ENCODE assay signal across 17 cellular contexts in the genomic region with DNA sequence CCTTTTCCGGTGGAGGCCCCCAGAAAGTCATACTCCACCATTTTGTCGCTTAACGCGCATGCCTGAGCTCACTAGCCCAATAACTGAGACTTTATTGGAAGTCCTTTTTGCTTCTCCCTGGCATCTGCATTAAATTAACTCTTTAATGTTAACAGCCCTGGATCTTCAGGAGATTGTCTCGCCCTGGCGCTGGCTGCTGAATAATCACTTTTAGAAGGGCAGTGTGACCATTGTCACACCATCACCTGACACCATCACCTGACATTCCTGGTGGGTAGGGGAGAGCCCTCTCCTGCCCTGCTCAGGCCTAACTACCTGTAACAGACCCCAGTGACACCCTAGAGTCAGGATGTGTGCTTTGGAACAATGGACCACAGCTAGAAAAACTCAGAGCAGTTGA.
DNase-seq lines count a peak whose midpoint lies in the region; ATAC-seq, FAIRE-seq and TF ChIP-seq lines count a peak whose summit lies in the region.
"Had no signal": no experiment of that assay in that cellular context is flagged by ENCODE, and none has a peak within 500 bp of the region (broad histone marks: within the 10 kb centered on the region; RNA-seq: fewer than 3 reads in every experiment).

No MANE protein-coding gene starts in this region.

- in situ Hi-C loops in K562 (cut with MboI): no loop called here

- TF ChIP-seq CTCF in K562 (IDR thresholded peaks at IDR 0.05 in 2 of 3, conservative IDR thresholded peaks at IDR 0.05 in 1 of 3; ENCODE audit: insufficient read depth in 2 of 3, low read depth in 1 of 3, low read length in 3 of 3) (no peak), osteocyte (IDR thresholded peaks at IDR 0.05) (no peak)

- H3K36me3 ChIP-seq in HUES48 (ENCODE audit: control insufficient read depth, insufficient read depth, low read length) (no peaks in the 10 kb centered on the region), K562 (ENCODE audit: control insufficient read depth, insufficient read depth, low read length) (no peaks in the 10 kb centered on the region)
- H3K36me3 ChIP-seq: BE2C had no signal

- FAIRE-seq in K562 (lab: Jason Lieb, UNC): no peak
- FAIRE-seq: A204.1, D721Med, GM19239, H54 had no signal

- no peaks in the 10 kb centered on the region for H3K79me2 ChIP-seq in K562 (ENCODE audit: control insufficient read depth, insufficient read depth, low read length)

- no peaks in the 10 kb centered on the region for H3K27me3 ChIP-seq in HUES48 (ENCODE audit: control insufficient read depth, insufficient read depth, low read length)
- H3K27me3 ChIP-seq in K562 (ENCODE audit: control insufficient read depth in 2 of 2, insufficient read depth in 2 of 2, low read length in 2 of 2): no peaks in the 10 kb centered on the region
- H3K27me3 ChIP-seq: BE2C had no signal

- DNase-seq in cardiac septum (ENCODE audit: low spot score): peak; percentile 5
- DNase-seq in left ventricle myocardium superior: no peak
- DNase-seq in K562 (ENCODE audit: extremely low read depth in 1 of 4, low spot score in 3 of 4): no peak
- DNase-seq in osteocyte (ENCODE audit: extremely low spot score, unreplicated experiment): no peak
- no peak for DNase-seq in effector CD8-positive, alpha-beta T cell (lab: John Stamatoyannopoulos, UW)
- DNase-seq: BE2C; CD4-positive, alpha-beta memory T cell; DND-41; GDM1; KG1 had no signal

- no peak for TF ChIP-seq POLR2A in K562 (conservative IDR thresholded peaks at IDR 0.05)

- TF ChIP-seq EP300 in K562 (IDR thresholded peaks at IDR 0.05; ENCODE audit: low read length): no peak

- H3K4me3 Mint-ChIP-seq in osteocyte (ENCODE audit: unreplicated experiment): no peak overlapping the region
- H3K4me3 Mint-ChIP-seq: CD4-positive, alpha-beta memory T cell had no signal

- H4K20me1 ChIP-seq in K562 (replicated peaks; ENCODE audit: control insufficient read depth, insufficient read depth, low read length): no peaks in the 10 kb centered on the region

- intact Hi-C loops in cardiac septum (cut with DNase I): no loop called here
- intact Hi-C loops in left ventricle myocardium superior (cut with micrococcal nuclease): no loop called here
- intact Hi-C loops in K562 (cut with micrococcal nuclease): no loop called here

- no peak overlapping the region for H3K4me2 ChIP-seq in K562 (ENCODE audit: insufficient read depth, low read length)

- no peaks in the 10 kb centered on the region for H3K9me1 ChIP-seq in K562 (ENCODE audit: control insufficient read depth, insufficient read depth, low read length)

- peaks cover 15% of the 10 kb centered on the region for H3K9me3 ChIP-seq in HUES48 (ENCODE audit: control insufficient read depth, insufficient read depth, low read length)
- H3K9me3 ChIP-seq in K562 (replicated peaks; ENCODE audit: control insufficient read depth, insufficient read depth, low read depth, low read length): no peaks in the 10 kb centered on the region
- H3K9me3 ChIP-seq: BE2C had no signal

- POLR2A ChIA-PET in K562 (lab: Yijun Ruan, JAX): interaction anchor here (0.6 kb wide), 2 partner anchors 333 to 1349 kb away, joined by 3 read pairs; no protein-coding TSS in a partner anchor

- H3K9ac ChIP-seq in HUES48 (ENCODE audit: low read depth, low read length) (no peak overlapping the region), K562 (ENCODE audit: insufficient read depth in 1 of 2, low read depth in 2 of 2, low read length in 2 of 2) (no peak overlapping the region)

- no peak for TF ChIP-seq RAD21 in K562 (CRISPR knock-in tag; conservative IDR thresholded peaks at IDR 0.05 in 1 of 2, IDR thresholded peaks at IDR 0.05 in 1 of 2)

- ATAC-seq in left ventricle myocardium superior (no peak), K562 (no peak), HG03442 (IDR thresholded peaks at IDR 0.05; ENCODE audit: unreplicated experiment) (no peak)

- peaks cover 24% of the 10 kb centered on the region for H3K4me1 ChIP-seq in HUES48 (ENCODE audit: control insufficient read depth, insufficient read depth, low read length)
- peaks cover 0 to 4% of the 10 kb centered on the region in 2 experiments; a peak in 1 of 5 replicates for H3K4me1 ChIP-seq in K562 (replicated peaks in 1 of 2; ENCODE audit: control insufficient read depth in 2 of 2, insufficient read depth in 2 of 2, low read length in 2 of 2)
- H3K4me1 ChIP-seq: BE2C had no signal

- CTCF ChIA-PET in K562 (lab: Yijun Ruan, JAX; ENCODE audit: low intra/inter-chr PET ratio): no interaction called here

- no peaks in the 10 kb centered on the region for H3K9me3 Mint-ChIP-seq in osteocyte (ENCODE audit: unreplicated experiment)

- no TSS peak for BruUV-seq in K562 (replicated peaks; lab: Mats Ljungman, UMichigan)

- no peak overlapping the region for H3K27ac Mint-ChIP-seq in osteocyte (ENCODE audit: unreplicated experiment)
- H3K27ac Mint-ChIP-seq: CD4-positive, alpha-beta memory T cell had no signal

- H2AFZ ChIP-seq in K562 (ENCODE audit: low read depth, low read length): no peak overlapping the region

- H3K27me3 Mint-ChIP-seq in osteocyte (ENCODE audit: unreplicated experiment): peaks cover 2% of the 10 kb centered on the region
- H3K27me3 Mint-ChIP-seq: CD4-positive, alpha-beta memory T cell had no signal

- H3K4me1 Mint-ChIP-seq in osteocyte (ENCODE audit: unreplicated experiment): peaks cover 3% of the 10 kb centered on the region
- H3K4me1 Mint-ChIP-seq: CD4-positive, alpha-beta memory T cell had no signal

- 35% methylated on average over 6 of the region's 6 CpGs for WGBS in K562 (ENCODE audit: insufficient coverage, low coverage, missing lambda C conversion rate)

- H3K4me3 ChIP-seq in HUES48 (ENCODE audit: low read depth, low read length) (no peak overlapping the region), K562 (no peak overlapping the region)

- H3K36me3 Mint-ChIP-seq in osteocyte (ENCODE audit: unreplicated experiment): no peaks in the 10 kb centered on the region
- H3K36me3 Mint-ChIP-seq: CD4-positive, alpha-beta memory T cell had no signal

- H3K27ac ChIP-seq in HUES48 (ENCODE audit: low read depth, low read length) (peak overlapping the region; percentile 44), K562 (ENCODE audit: extremely low read depth, low read depth, low read length) (no peak overlapping the region)
- H3K27ac ChIP-seq: C4-2B had no signal

TF ChIP-seq in K562, 482 proteins besides CTCF, POLR2A, EP300 and RAD21 (continues in another document):
- TF ChIP-seq, protein P1, sequence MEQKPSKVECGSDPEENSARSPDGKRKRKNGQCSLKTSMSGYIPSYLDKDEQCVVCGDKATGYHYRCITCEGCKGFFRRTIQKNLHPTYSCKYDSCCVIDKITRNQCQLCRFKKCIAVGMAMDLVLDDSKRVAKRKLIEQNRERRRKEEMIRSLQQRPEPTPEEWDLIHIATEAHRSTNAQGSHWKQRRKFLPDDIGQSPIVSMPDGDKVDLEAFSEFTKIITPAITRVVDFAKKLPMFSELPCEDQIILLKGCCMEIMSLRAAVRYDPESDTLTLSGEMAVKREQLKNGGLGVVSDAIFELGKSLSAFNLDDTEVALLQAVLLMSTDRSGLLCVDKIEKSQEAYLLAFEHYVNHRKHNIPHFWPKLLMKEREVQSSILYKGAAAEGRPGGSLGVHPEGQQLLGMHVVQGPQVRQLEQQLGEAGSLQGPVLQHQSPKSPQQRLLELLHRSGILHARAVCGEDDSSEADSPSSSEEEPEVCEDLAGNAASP (IDR thresholded peaks at IDR 0.05): no peak
- TF ChIP-seq BRD9 (IDR thresholded peaks at IDR 0.05; ENCODE audit: low read depth, partially characterized antibody) (no peak), SIX5 (IDR thresholded peaks at IDR 0.05; ENCODE audit: borderline replicate concordance in 1 of 2, insufficient read depth in 1 of 2, low read depth in 1 of 2, low read length in 2 of 2) (no peak), RBM34 (IDR thresholded peaks at IDR 0.05; ENCODE audit: borderline replicate concordance, insufficient read depth, low read length) (no peak), MAFK (IDR thresholded peaks at IDR 0.05; ENCODE audit: low read length) (peak; percentile 19; the same call in 1 of the 2 replicates)
- TF ChIP-seq, protein P2, sequence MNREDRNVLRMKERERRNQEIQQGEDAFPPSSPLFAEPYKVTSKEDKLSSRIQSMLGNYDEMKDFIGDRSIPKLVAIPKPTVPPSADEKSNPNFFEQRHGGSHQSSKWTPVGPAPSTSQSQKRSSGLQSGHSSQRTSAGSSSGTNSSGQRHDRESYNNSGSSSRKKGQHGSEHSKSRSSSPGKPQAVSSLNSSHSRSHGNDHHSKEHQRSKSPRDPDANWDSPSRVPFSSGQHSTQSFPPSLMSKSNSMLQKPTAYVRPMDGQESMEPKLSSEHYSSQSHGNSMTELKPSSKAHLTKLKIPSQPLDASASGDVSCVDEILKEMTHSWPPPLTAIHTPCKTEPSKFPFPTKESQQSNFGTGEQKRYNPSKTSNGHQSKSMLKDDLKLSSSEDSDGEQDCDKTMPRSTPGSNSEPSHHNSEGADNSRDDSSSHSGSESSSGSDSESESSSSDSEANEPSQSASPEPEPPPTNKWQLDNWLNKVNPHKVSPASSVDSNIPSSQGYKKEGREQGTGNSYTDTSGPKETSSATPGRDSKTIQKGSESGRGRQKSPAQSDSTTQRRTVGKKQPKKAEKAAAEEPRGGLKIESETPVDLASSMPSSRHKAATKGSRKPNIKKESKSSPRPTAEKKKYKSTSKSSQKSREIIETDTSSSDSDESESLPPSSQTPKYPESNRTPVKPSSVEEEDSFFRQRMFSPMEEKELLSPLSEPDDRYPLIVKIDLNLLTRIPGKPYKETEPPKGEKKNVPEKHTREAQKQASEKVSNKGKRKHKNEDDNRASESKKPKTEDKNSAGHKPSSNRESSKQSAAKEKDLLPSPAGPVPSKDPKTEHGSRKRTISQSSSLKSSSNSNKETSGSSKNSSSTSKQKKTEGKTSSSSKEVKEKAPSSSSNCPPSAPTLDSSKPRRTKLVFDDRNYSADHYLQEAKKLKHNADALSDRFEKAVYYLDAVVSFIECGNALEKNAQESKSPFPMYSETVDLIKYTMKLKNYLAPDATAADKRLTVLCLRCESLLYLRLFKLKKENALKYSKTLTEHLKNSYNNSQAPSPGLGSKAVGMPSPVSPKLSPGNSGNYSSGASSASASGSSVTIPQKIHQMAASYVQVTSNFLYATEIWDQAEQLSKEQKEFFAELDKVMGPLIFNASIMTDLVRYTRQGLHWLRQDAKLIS (CRISPR knock-in tag; IDR thresholded peaks at IDR 0.05): no peak
